Comparison of ENCODE assay signal across 12 cellular contexts in genomic region chr6:144840619-144841018, GRCh38.
"Had no signal": no experiment of that assay in that cellular context is flagged by ENCODE, and none has a peak within 500 bp of the region (broad histone marks: within the 10 kb centered on the region; RNA-seq: fewer than 3 reads in every experiment).

No MANE protein-coding gene starts in this region.

- DNase-seq: activated CD4-positive, alpha-beta memory T cell treated with anti-CD3 and anti-CD28 coated beads for 36 hours; activated CD4-positive, alpha-beta T cell treated with anti-CD3 and anti-CD28 coated beads for 36 hours; activated CD8-positive, alpha-beta memory T cell treated with anti-CD3 and anti-CD28 coated beads, Interleukin-2, amount 10 ng/mL, durations not matched to agents 7 days and 5 days; activated naive CD4-positive, alpha-beta T cell treated with anti-CD3 and anti-CD28 coated beads for 36 hours; activated naive CD8-positive, alpha-beta T cell treated with anti-CD3 and anti-CD28 coated beads, Interleukin-2, amount 50 U/mL, for 24 hours; activated T-cell treated with anti-CD3 and anti-CD28 coated beads, Interleukin-2, amount 50 U/mL, for 1 hour; aorta; dorsolateral prefrontal cortex; erythroblast; midbrain; ovary; upper lobe of right lung had no signal
